In the genomic region with DNA sequence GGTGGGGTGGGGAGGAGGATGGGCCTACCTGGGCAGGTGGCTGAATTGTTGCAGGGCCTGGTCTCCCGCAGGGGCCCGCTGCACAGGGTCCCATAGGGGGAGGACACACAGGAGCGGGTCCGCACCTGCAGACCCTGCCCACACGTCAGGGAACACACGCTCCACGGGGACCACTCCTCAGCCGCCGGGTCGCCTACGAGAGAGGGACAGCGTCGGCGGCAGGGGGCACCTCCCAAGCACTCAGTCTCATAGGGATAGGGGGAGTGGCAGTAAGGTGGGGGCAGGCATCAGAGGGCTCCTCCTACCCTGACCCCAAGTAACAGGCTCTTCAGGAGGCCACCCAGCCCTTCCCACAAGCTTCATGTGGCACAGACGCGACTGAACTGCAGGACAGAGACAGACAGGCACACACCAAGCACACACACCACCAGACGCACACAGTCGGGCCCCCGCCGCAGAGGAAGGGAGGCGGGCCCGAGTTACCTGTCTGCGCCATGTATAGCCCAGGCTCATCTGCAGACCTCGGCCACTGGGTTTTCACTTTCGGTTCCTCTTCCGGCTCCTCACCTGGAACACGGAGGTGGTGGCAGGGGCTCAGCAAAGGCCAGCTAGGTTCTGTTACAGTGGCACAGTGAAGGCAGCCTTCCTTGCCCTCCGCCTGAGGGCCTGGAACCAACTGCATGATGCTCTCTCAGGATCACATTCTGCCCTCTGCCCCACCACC, we compare ENCODE assay signal across 2 cellular contexts.
TF ChIP-seq lines count a peak whose summit lies in the region.

No MANE protein-coding gene starts in this region.

TF ChIP-seq in H1, 55 proteins besides CTCF, POLR2A, EP300 and RAD21:
- TF ChIP-seq TCF12 (IDR thresholded peaks at IDR 0.05; ENCODE audit: low read depth, low read length) (no peak), SUZ12 (IDR thresholded peaks at IDR 0.05; ENCODE audit: low read length) (no peak), YY1 (IDR thresholded peaks at IDR 0.05; ENCODE audit: low read depth, low read length) (no peak), CTBP2 (IDR thresholded peaks at IDR 0.05; ENCODE audit: borderline replicate concordance, insufficient read depth, insufficient read length, low read length) (no peak), EZH2 (IDR thresholded peaks at IDR 0.05; ENCODE audit: low read depth, low read length, severe bottlenecking) (no peak), GABPA (IDR thresholded peaks at IDR 0.05; ENCODE audit: borderline replicate concordance, insufficient read depth, low read length) (no peak), POU5F1 (IDR thresholded peaks at IDR 0.05; ENCODE audit: low read depth, low read length) (no peak), RXRA (IDR thresholded peaks at IDR 0.05; ENCODE audit: insufficient read depth, low read depth, low read length) (no peak), SP4 (IDR thresholded peaks at IDR 0.05; ENCODE audit: low read length) (no peak), CBX5 (IDR thresholded peaks at IDR 0.05; ENCODE audit: low read depth, low read length) (no peak), JUND (IDR thresholded peaks at IDR 0.05; ENCODE audit: low read length) (no peak)
TF ChIP-seq in H1: peak in this region for 0.

TF ChIP-seq in SK-N-SH, 30 proteins besides CTCF, POLR2A, EP300 and RAD21:
- no peak for TF ChIP-seq GABPA (IDR thresholded peaks at IDR 0.05; ENCODE audit: low read depth)
- TF ChIP-seq, protein P1, sequence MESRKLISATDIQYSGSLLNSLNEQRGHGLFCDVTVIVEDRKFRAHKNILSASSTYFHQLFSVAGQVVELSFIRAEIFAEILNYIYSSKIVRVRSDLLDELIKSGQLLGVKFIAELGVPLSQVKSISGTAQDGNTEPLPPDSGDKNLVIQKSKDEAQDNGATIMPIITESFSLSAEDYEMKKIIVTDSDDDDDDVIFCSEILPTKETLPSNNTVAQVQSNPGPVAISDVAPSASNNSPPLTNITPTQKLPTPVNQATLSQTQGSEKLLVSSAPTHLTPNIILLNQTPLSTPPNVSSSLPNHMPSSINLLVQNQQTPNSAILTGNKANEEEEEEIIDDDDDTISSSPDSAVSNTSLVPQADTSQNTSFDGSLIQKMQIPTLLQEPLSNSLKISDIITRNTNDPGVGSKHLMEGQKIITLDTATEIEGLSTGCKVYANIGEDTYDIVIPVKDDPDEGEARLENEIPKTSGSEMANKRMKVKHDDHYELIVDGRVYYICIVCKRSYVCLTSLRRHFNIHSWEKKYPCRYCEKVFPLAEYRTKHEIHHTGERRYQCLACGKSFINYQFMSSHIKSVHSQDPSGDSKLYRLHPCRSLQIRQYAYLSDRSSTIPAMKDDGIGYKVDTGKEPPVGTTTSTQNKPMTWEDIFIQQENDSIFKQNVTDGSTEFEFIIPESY (IDR thresholded peaks at IDR 0.05; ENCODE audit: borderline replicate concordance, low read depth): no peak
- no peak for TF ChIP-seq POLR2AphosphoS5 (IDR thresholded peaks at IDR 0.05; ENCODE audit: low read depth, low read length)
